In genomic region chr22:50146440-50147228, GRCh38 we compare ENCODE assay signal across 9 cellular contexts. TPM values are rescaled to one million over a fixed set of nuclear protein-coding genes. Genes with fewer than 3 reads are reported as not detected.
A peak's percentile ranks its signal among the peaks of the same experiment; 100 is the strongest.
DNase-seq lines count a peak whose midpoint lies in the region; ATAC-seq, FAIRE-seq and TF ChIP-seq lines count a peak whose summit lies in the region.
"Had no signal": no experiment of that assay in that cellular context is flagged by ENCODE, and none has a peak within 500 bp of the region (broad histone marks: within the 10 kb centered on the region; RNA-seq: fewer than 3 reads in every experiment).

No MANE protein-coding gene starts in this region.

- no peaks in the 10 kb centered on the region for H3K4me1 ChIP-seq in ovary (ENCODE audit: insufficient read depth)

- peak; percentile 88 for ATAC-seq in SK-N-SH treated with all-trans-retinoic acid at 6 μM for 48 hours
- ATAC-seq in HG03442 (IDR thresholded peaks at IDR 0.05; ENCODE audit: unreplicated experiment): no peak
- ATAC-seq in GM21576 (IDR thresholded peaks at IDR 0.05; ENCODE audit: unreplicated experiment): no peak

- TF ChIP-seq CTCF in foreskin fibroblast (IDR thresholded peaks at IDR 0.05; ENCODE audit: low read depth, low read length): peak; percentile 83
- TF ChIP-seq CTCF in ovary (IDR thresholded peaks at IDR 0.05): peak; percentile 58 to 73 (median 72)

- no peak overlapping the region for H3K4me3 ChIP-seq in foreskin fibroblast (ENCODE audit: low read depth in 1 of 2, low read length in 2 of 2)
- H3K4me3 ChIP-seq in ovary: no peak overlapping the region
- H3K4me3 ChIP-seq: BLaER1 treated with 17β-estradiol and CSF1 and Interleukin-3, amounts not matched to agents 10 nM and 100 nM had no signal

- H3K27me3 ChIP-seq in ovary: no peaks in the 10 kb centered on the region
- H3K27me3 ChIP-seq: BLaER1 treated with 17β-estradiol and CSF1 and Interleukin-3, amounts not matched to agents 10 nM and 100 nM had no signal

- intact Hi-C loops in ovary (cut with DNase I): loop anchor here in 2 of 4 donors (5.0 to 10.0 kb wide), 2 partner anchors 58 to 71 kb away; partner anchors contain the start of gene SELENOO (in 1 of the 2)

- TF ChIP-seq POLR2A in ovary (IDR thresholded peaks at IDR 0.05): no peak
- TF ChIP-seq POLR2A in H54 (IDR thresholded peaks at IDR 0.05; ENCODE audit: low read depth, low read length): no peak

- no peak overlapping the region for H3K27ac ChIP-seq in ovary
- H3K27ac ChIP-seq: BLaER1 treated with 17β-estradiol and CSF1 and Interleukin-3, amounts not matched to agents 10 nM and 100 nM had no signal

- no peak for TF ChIP-seq EP300 in ovary (IDR thresholded peaks at IDR 0.05)

- H3K36me3 ChIP-seq in ovary: no peaks in the 10 kb centered on the region
- H3K36me3 ChIP-seq: BLaER1 treated with 17β-estradiol and CSF1 and Interleukin-3, amounts not matched to agents 10 nM and 100 nM had no signal

- FAIRE-seq in H54 (lab: Jason Lieb, UNC): no peak

- WGBS in ovary, 3 donors: 18 to 24% (median 20%) methylated on average over 26 of the region's 26 CpGs

- DNase-seq in NCI-H2107 treated with DMSO at 0.1 percent for 48 hours (lab: John Stamatoyannopoulos, UW; ENCODE audit: unreplicated experiment) (peak; percentile 70), NCI-H2107 (lab: John Stamatoyannopoulos, UW) (no peak), foreskin fibroblast (peak; percentile 60 to 85), ovary (peak; percentile 72 to 82 (median 76)), H54 (ENCODE audit: insufficient read length, low spot score) (no peak)

- H3K9me3 ChIP-seq in ovary: no peaks in the 10 kb centered on the region
- H3K9me3 ChIP-seq: BLaER1 treated with 17β-estradiol and CSF1 and Interleukin-3, amounts not matched to agents 10 nM and 100 nM had no signal

TF ChIP-seq in SK-N-SH treated with all-trans-retinoic acid at 6 μM for 48 hours, 23 proteins besides CTCF, POLR2A, EP300 and RAD21:
- TF ChIP-seq ZFP30 (CRISPR knock-in tag; IDR thresholded peaks at IDR 0.05) (no peak), BACH2 (CRISPR knock-in tag; IDR thresholded peaks at IDR 0.05; ENCODE audit: borderline replicate concordance) (no peak), CSRNP3 (CRISPR knock-in tag; IDR thresholded peaks at IDR 0.05) (no peak), TCF4 (CRISPR knock-in tag; IDR thresholded peaks at IDR 0.05; ENCODE audit: borderline replicate concordance) (no peak), TOX (CRISPR knock-in tag; IDR thresholded peaks at IDR 0.05; ENCODE audit: borderline replicate concordance) (no peak), ZNF70 (CRISPR knock-in tag; IDR thresholded peaks at IDR 0.05) (no peak), GLIS3 (CRISPR knock-in tag; IDR thresholded peaks at IDR 0.05) (no peak), RARB (CRISPR knock-in tag; IDR thresholded peaks at IDR 0.05) (no peak), CREB5 (CRISPR knock-in tag; IDR thresholded peaks at IDR 0.05; ENCODE audit: low read depth) (no peak), ZC3H10 (CRISPR knock-in tag; IDR thresholded peaks at IDR 0.05) (no peak), PATZ1 (CRISPR knock-in tag; IDR thresholded peaks at IDR 0.05; ENCODE audit: borderline replicate concordance) (no peak), ARNTL (CRISPR knock-in tag; IDR thresholded peaks at IDR 0.05; ENCODE audit: borderline replicate concordance, low read depth) (no peak), ZFP3 (CRISPR knock-in tag; IDR thresholded peaks at IDR 0.05) (no peak), PPARA (CRISPR knock-in tag; IDR thresholded peaks at IDR 0.05; ENCODE audit: borderline replicate concordance) (no peak), ESRRG (CRISPR knock-in tag; IDR thresholded peaks at IDR 0.05) (no peak), ZNF565 (CRISPR knock-in tag; conservative IDR thresholded peaks at IDR 0.05; ENCODE audit: low read depth) (no peak)
- TF ChIP-seq, protein P1, sequence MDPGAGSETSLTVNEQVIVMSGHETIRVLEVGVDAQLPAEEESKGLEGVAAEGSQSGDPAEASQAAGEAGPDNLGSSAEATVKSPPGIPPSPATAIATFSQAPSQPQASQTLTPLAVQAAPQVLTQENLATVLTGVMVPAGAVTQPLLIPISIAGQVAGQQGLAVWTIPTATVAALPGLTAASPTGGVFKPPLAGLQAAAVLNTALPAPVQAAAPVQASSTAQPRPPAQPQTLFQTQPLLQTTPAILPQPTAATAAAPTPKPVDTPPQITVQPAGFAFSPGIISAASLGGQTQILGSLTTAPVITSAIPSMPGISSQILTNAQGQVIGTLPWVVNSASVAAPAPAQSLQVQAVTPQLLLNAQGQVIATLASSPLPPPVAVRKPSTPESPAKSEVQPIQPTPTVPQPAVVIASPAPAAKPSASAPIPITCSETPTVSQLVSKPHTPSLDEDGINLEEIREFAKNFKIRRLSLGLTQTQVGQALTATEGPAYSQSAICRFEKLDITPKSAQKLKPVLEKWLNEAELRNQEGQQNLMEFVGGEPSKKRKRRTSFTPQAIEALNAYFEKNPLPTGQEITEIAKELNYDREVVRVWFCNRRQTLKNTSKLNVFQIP (CRISPR knock-in tag; IDR thresholded peaks at IDR 0.05; ENCODE audit: borderline replicate concordance, low read depth): no peak

RNA-seq across cellular contexts. Expression of gene PANX2, which starts 23.9 kb away (rescaled TPM):
- total RNA-seq in ovary: 1 to 10 TPM; 1.8 to 5.6 (median 3.1) TPM
- polyA plus RNA-seq in ovary: 1 to 10 TPM in 1 of 2 donors, under 1 TPM in 1; 0.27 to 2.0 TPM

RNA-seq across cellular contexts. Expression of gene TRABD, which starts 39.1 kb away (rescaled TPM):
- 10 to 100 TPM; 23.5 to 35.2 (median 27.2) TPM for total RNA-seq in ovary
- polyA plus RNA-seq in ovary: 10 to 100 TPM in 1 of 2 donors, under 1 TPM in 1; 0.58 to 25.9 TPM

RNA-seq across cellular contexts. Expression of gene SELENOO, which starts 54.2 kb away (rescaled TPM):
- total RNA-seq in ovary: 10 to 100 TPM; 18.9 to 31.1 (median 23.0) TPM
- polyA plus RNA-seq in ovary: 10 to 100 TPM in 1 of 2 donors, under 1 TPM in 1; 0.40 to 23.4 TPM

RNA-seq across cellular contexts. Expression of gene MOV10L1, which starts 56.8 kb away (rescaled TPM):
- 1 to 10 TPM in 6 of 7 donors, under 1 TPM in 1; 0.94 to 6.3 (median 2.5) TPM for total RNA-seq in ovary
- polyA plus RNA-seq in ovary: 1 to 10 TPM; 1.6 to 2.0 TPM

Comparison
In these comparisons a context has a peak if more than half of its experiments do, and no peak if none do; other contexts are left out.
1. DNase-seq: peak in NCI-H2107 treated with DMSO at 0.1 percent for 48 hours (single experiment), foreskin fibroblast (2 of 2) and ovary (5 of 5); none in NCI-H2107 (single experiment) and H54 (single experiment).